33 cellular contexts compared by ENCODE assay signal in the genomic region with DNA sequence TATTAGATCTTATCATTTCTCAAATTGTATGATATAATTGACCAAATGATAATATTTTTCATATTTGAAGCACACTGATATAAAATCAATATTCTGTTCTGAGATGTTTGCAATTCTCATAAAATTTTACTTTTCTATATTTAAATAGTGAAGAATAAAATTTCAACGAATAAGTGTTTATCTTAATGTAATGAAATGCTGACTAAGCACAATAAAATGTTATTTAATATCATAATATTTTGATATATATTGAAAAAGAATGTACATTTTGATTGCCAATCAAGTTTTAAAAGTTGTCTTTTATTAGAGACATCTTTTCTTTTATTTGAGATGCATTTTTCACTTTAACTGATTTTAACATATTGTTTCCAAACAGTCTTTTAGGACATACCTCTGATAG.
"Had no signal": no experiment of that assay in that cellular context is flagged by ENCODE, and none has a peak within 500 bp of the region (broad histone marks: within the 10 kb centered on the region; RNA-seq: fewer than 3 reads in every experiment).

No MANE protein-coding gene starts in this region.

- H3K9me3 ChIP-seq: ascending aorta had no signal

- DNase-seq: activated B cell treated with CpG ODN at 0.5 μM for 24 hours; activated CD4-positive, alpha-beta T cell treated with anti-CD3 and anti-CD28 coated beads for 1 hour; activated CD4-positive, alpha-beta T cell treated with anti-CD3 and anti-CD28 coated beads for 48 hours; activated CD4-positive, alpha-beta T cell treated with anti-CD3 and anti-CD28 coated beads, Interleukin-2, amount 50 U/mL, for 4 hours; activated CD8-positive, alpha-beta T cell treated with anti-CD3 and anti-CD28 coated beads for 36 hours; activated gamma-delta T cell; activated naive CD4-positive, alpha-beta T cell treated with Interleukin-2 at 50 U/mL for 16 hours; activated naive CD8-positive, alpha-beta T cell treated with anti-CD3 and anti-CD28 coated beads, Interleukin-2, amount 10 ng/mL, durations not matched to agents 7 days and 5 days; activated T-cell treated with anti-CD3 and anti-CD28 coated beads, Interleukin-2, amount 50 U/mL, for 1 hour; activated T-cell treated with anti-CD3 and anti-CD28 coated beads, Interleukin-2, amount 50 U/mL, for 72 hours; amygdala; NCI-H1092 treated with DMSO at 0.1 percent for 48 hours; NCI-H1417; NCI-H146; NCI-H187; NCI-H2029 treated with DMSO at 0.1 percent for 48 hours; NCI-H2107; NCI-H2171; NCI-H510A; NCI-H526; NCI-H748 treated with DMSO at 0.1 percent for 48 hours; NK-92 treated with Interleukin-12 subunit alpha and Interleukin-12 subunit beta, amount 100 ng/mL, for 24 hours; PC-3; Right ventricle myocardium superior; SW 1271; T-helper 1 cell; T-helper 2 cell; T-helper 9 cell had no signal

- H3K9ac ChIP-seq: KMS-11 had no signal

- H3K4me1 ChIP-seq: ascending aorta had no signal

- H3K27me3 ChIP-seq: ascending aorta, cardiac muscle cell had no signal

- H3K4me2 ChIP-seq: KMS-11 had no signal

- H3K36me3 ChIP-seq: ascending aorta, cardiac muscle cell had no signal

- ATAC-seq: activated CD8-positive, alpha-beta T cell treated with anti-CD3 and anti-CD28 coated beads for 36 hours; activated T-cell treated with anti-CD3 and anti-CD28 coated beads, Interleukin-2, amount 50 U/mL, for 72 hours; activated T-helper 17 cell treated with anti-CD3 and anti-CD28 coated beads, Interleukin-2, amount 50 U/mL, for 72 hours; PC-3 had no signal

- H3K4me3 ChIP-seq: ascending aorta, cardiac muscle cell had no signal

- H3K27ac ChIP-seq: ascending aorta, cardiac muscle cell, KMS-11, VCaP had no signal
